ENCODE assay signal across 10 cellular contexts in the genomic region with DNA sequence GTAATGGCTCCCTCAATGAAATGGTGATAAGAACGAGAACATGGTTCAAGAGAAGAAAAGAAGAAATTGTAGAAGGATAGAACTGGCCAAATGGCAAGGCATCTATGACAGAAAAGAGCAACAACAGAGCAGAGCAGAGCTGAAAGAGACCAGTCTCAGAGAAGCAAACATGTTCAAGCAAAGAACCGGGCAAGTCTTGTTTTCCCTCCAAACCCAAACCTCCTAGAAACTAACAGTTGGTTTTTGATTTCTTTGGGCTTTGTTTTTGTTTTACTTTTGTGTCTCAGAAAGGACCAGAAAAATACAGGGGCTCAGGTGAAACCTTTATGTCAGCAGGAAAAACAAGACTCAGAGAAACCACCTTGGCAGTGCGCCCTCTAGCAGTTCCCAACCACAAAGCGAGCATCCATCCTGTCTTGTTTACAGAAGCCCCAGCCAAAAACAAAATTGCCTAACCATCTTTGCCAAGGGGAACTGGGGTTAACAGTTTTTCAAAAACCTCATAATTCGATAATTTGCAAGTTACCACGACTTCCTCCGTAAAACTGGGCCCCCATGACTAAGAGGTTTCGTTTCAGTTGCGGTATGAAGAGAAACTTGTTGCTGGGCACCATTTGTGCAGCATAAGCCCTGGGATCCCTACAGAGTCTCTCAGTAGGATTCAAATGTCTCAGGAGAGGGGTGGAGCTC.
DNase-seq lines count a peak whose midpoint lies in the region; ATAC-seq, FAIRE-seq and TF ChIP-seq lines count a peak whose summit lies in the region.
"Had no signal": no experiment of that assay in that cellular context is flagged by ENCODE, and none has a peak within 500 bp of the region (broad histone marks: within the 10 kb centered on the region; RNA-seq: fewer than 3 reads in every experiment).

No MANE protein-coding gene starts in this region.

- H3K4me1 ChIP-seq in small intestine (ENCODE audit: control insufficient read depth in 2 of 2, insufficient read depth in 1 of 2, low read depth in 1 of 2, low read length in 1 of 2) = no peaks in the 10 kb centered on the region
- H3K4me1 ChIP-seq: uterus had no signal

- no peak for TF ChIP-seq CTCF in HFFc6 (IDR thresholded peaks at IDR 0.05)

- ATAC-seq in GM18508 (IDR thresholded peaks at IDR 0.05; ENCODE audit: insufficient read depth, unreplicated experiment) = peak; percentile 81
- ATAC-seq in GM21447 (IDR thresholded peaks at IDR 0.05; ENCODE audit: unreplicated experiment) = peak; percentile 86
- ATAC-seq in HG03432 (IDR thresholded peaks at IDR 0.05; ENCODE audit: unreplicated experiment) = peak; percentile 90
- ATAC-seq in activated T-helper 17 cell treated with anti-CD3 and anti-CD28 coated beads, Interleukin-2, amount 50 U/mL, for 72 hours (replicated peaks) = peak; percentile 64
- ATAC-seq: heart right ventricle had no signal

- 72 to 89% (median 72%) methylated on average over 9 of the region's 9 CpGs for WGBS in small intestine, 3 donors

- H3K36me3 ChIP-seq in small intestine (ENCODE audit: control insufficient read depth in 2 of 2, insufficient read depth in 2 of 2, low read length in 2 of 2) = no peaks in the 10 kb centered on the region
- H3K36me3 ChIP-seq: heart right ventricle, uterus had no signal

- H3K27me3 ChIP-seq in small intestine (ENCODE audit: control insufficient read depth in 2 of 2, insufficient read depth in 2 of 2, low read length in 2 of 2) = no peaks in the 10 kb centered on the region
- H3K27me3 ChIP-seq: uterus had no signal

- no peak overlapping the region for H3K27ac Mint-ChIP-seq in activated T-helper 17 cell treated with anti-CD3 and anti-CD28 coated beads, Interleukin-2, amount 50 U/mL, for 72 hours
- no peak overlapping the region for H3K27ac Mint-ChIP-seq in HFFc6

- no peak overlapping the region for H3K4me3 ChIP-seq in small intestine (ENCODE audit: low read depth in 1 of 2, low read length in 2 of 2)
- H3K4me3 ChIP-seq: heart right ventricle, uterus had no signal

- H3K27ac ChIP-seq in small intestine (ENCODE audit: low read depth in 1 of 2, low read length in 1 of 2) = no peak overlapping the region
- H3K27ac ChIP-seq: heart right ventricle, uterus had no signal

- H3K36me3 Mint-ChIP-seq in activated T-helper 17 cell treated with anti-CD3 and anti-CD28 coated beads, Interleukin-2, amount 50 U/mL, for 72 hours (ENCODE audit: low read depth) = no peaks in the 10 kb centered on the region
- H3K36me3 Mint-ChIP-seq in HFFc6 (ENCODE audit: low read depth) = no peaks in the 10 kb centered on the region

- DNase-seq in NCI-H1694 treated with DMSO at 0.1 percent for 48 hours (lab: John Stamatoyannopoulos, UW) = no peak
- DNase-seq in HFFc6 = no peak
- DNase-seq in NCI-H524 treated with DMSO at 0.1 percent for 48 hours (lab: John Stamatoyannopoulos, UW) = no peak
- no peak for DNase-seq in small intestine
- DNase-seq: heart right ventricle, uterus had no signal

- H3K9me3 ChIP-seq in small intestine (ENCODE audit: control insufficient read depth, low read depth) = no peaks in the 10 kb centered on the region
- H3K9me3 ChIP-seq: heart right ventricle, uterus had no signal

- peaks cover 4% of the 10 kb centered on the region for H3K9me3 Mint-ChIP-seq in activated T-helper 17 cell treated with anti-CD3 and anti-CD28 coated beads, Interleukin-2, amount 50 U/mL, for 72 hours
- no peaks in the 10 kb centered on the region; the same call in 1 of the 2 replicates for H3K9me3 Mint-ChIP-seq in HFFc6

- H3K27me3 Mint-ChIP-seq in activated T-helper 17 cell treated with anti-CD3 and anti-CD28 coated beads, Interleukin-2, amount 50 U/mL, for 72 hours = peaks cover 11% of the 10 kb centered on the region
- H3K27me3 Mint-ChIP-seq in HFFc6 (ENCODE audit: insufficient read depth) = peaks cover 5% of the 10 kb centered on the region

- no peak for FAIRE-seq in small intestine (lab: Jason Lieb, UNC)

- no peak overlapping the region for H3K4me3 Mint-ChIP-seq in activated T-helper 17 cell treated with anti-CD3 and anti-CD28 coated beads, Interleukin-2, amount 50 U/mL, for 72 hours
- H3K4me3 Mint-ChIP-seq in HFFc6 = no peak overlapping the region

- H3K4me1 Mint-ChIP-seq in activated T-helper 17 cell treated with anti-CD3 and anti-CD28 coated beads, Interleukin-2, amount 50 U/mL, for 72 hours = peaks cover 3% of the 10 kb centered on the region
- H3K4me1 Mint-ChIP-seq in HFFc6 (ENCODE audit: low read depth) = no peaks in the 10 kb centered on the region
